Comparison of ENCODE assay signal across 29 cellular contexts in genomic region chr5:3888290-3888689, GRCh38.
"Had no signal": no experiment of that assay in that cellular context is flagged by ENCODE, and none has a peak within 500 bp of the region (broad histone marks: within the 10 kb centered on the region; RNA-seq: fewer than 3 reads in every experiment).

No MANE protein-coding gene starts in this region.

- H3K9me3 Mint-ChIP-seq: neural crest cell; stimulated activated naive B cell treated with anti-CD40 and anti-IgM and Interleukin-4, amounts not matched to agents 10 μg/mL and 1 μg/mL and 100 μg/mL, for 72 hours had no signal

- H3K36me3 Mint-ChIP-seq: naive thymus-derived CD8-positive, alpha-beta T cell; stimulated activated naive B cell treated with anti-CD40 and anti-IgM and Interleukin-4, amounts not matched to agents 10 μg/mL and 1 μg/mL and 100 μg/mL, for 72 hours; type B pancreatic cell had no signal

- H3K4me3 Mint-ChIP-seq: naive thymus-derived CD8-positive, alpha-beta T cell; nephron; neural crest cell; stimulated activated naive B cell treated with anti-CD40 and anti-IgM and Interleukin-4, amounts not matched to agents 10 μg/mL and 1 μg/mL and 100 μg/mL, for 72 hours; type B pancreatic cell had no signal

- DNase-seq: hypothalamus; immature natural killer cell; kidney; left colon; left lung; lower lobe of right lung; mammary epithelial cell; mesenchymal stem cell; naive thymus-derived CD8-positive, alpha-beta T cell; pancreas; posterior cingulate gyrus; retina; right cardiac atrium; stimulated activated CD4-positive, alpha-beta T cell treated with anti-CD3 and anti-CD28 coated beads, Interleukin-12 subunit alpha, Interleukin-12 subunit beta, amount 100 ng/mL, for 4 hours; stimulated activated CD4-positive, alpha-beta T cell treated with anti-CD3 and anti-CD28 coated beads, Interleukin-15, amount 100 ng/mL, for 24 hours; stimulated activated CD4-positive, alpha-beta T cell treated with anti-CD3 and anti-CD28 coated beads, Interleukin-2, amount 100 ng/mL, for 24 hours; stimulated activated CD4-positive, alpha-beta T cell treated with anti-CD3 and anti-CD28 coated beads, Interleukin-4, amount 100 ng/mL, for 1 hour; stimulated activated naive B cell treated with anti-CD40 and anti-IgM and Interleukin-4, amounts not matched to agents 10 μg/mL and 1 μg/mL and 100 μg/mL, for 72 hours; stimulated activated naive CD8-positive, alpha-beta T cell treated with anti-CD3 and anti-CD28 coated beads, Interleukin-15, Interleukin-2, amounts not matched to agents 100 U/mL and 50 U/mL, for 24 hours; uterus had no signal

- H3K4me1 Mint-ChIP-seq: nephron had no signal

- H3K27me3 ChIP-seq: left lung, pancreas, suprapubic skin, tibial nerve, uterus had no signal

- H3K27ac Mint-ChIP-seq: naive thymus-derived CD8-positive, alpha-beta T cell; nephron; stimulated activated naive B cell treated with anti-CD40 and anti-IgM and Interleukin-4, amounts not matched to agents 10 μg/mL and 1 μg/mL and 100 μg/mL, for 72 hours; type B pancreatic cell had no signal

- H3K27ac ChIP-seq: left lung, lower lobe of right lung, pancreas, prostate gland, skin epidermis, suprapubic skin, thoracic aorta, tibial nerve, uterus had no signal

- H3K4me1 ChIP-seq: left lung, lower lobe of right lung, pancreas, prostate gland, suprapubic skin, tibial nerve, uterus had no signal

- H3K4me3 ChIP-seq: left lung, lower lobe of right lung, pancreas, prostate gland, skin epidermis, suprapubic skin, thoracic aorta, tibial nerve, uterus had no signal

- ATAC-seq: left colon; left lung; lower lobe of right lung; naive thymus-derived CD8-positive, alpha-beta T cell; pancreas; right cardiac atrium; sciatic nerve; stimulated activated naive B cell treated with anti-CD40 and anti-IgM and Interleukin-4, amounts not matched to agents 10 μg/mL and 1 μg/mL and 100 μg/mL, for 72 hours; stimulated activated naive CD8-positive, alpha-beta T cell treated with anti-CD3 and anti-CD28 coated beads, Interleukin-15, Interleukin-2, amounts not matched to agents 100 U/mL and 50 U/mL, for 24 hours had no signal

- H3K36me3 ChIP-seq: left lung, lower lobe of right lung, pancreas, prostate gland, suprapubic skin, thoracic aorta, tibial nerve, uterus had no signal

- H3K9me3 ChIP-seq: lower lobe of right lung, pancreas, prostate gland, suprapubic skin, thoracic aorta, tibial nerve, uterus had no signal
